Comparison of ENCODE assay signal across 8 cellular contexts in genomic region chr1:70966018-70966638, GRCh38.
A peak's percentile ranks its signal among the peaks of the same experiment; 100 is the strongest.
DNase-seq lines count a peak whose midpoint lies in the region; TF ChIP-seq lines count a peak whose summit lies in the region.

No MANE protein-coding gene starts in this region.

- no peaks in the 10 kb centered on the region for H3K4me1 Mint-ChIP-seq in HFFc6 (ENCODE audit: low read depth)

- H3K9me3 Mint-ChIP-seq in HFFc6, result peaks cover 10% of the 10 kb centered on the region

- H3K36me3 Mint-ChIP-seq in HFFc6 (ENCODE audit: low read depth), result no peaks in the 10 kb centered on the region

- no peak overlapping the region for H3K27ac Mint-ChIP-seq in HFFc6

- TF ChIP-seq CTCF in GM12874 (IDR thresholded peaks at IDR 0.05; ENCODE audit: insufficient read depth, low read depth, low read length), result peak; percentile 5; the same call in 1 of the 2 replicates
- peak; percentile 75 for TF ChIP-seq CTCF in HFFc6 (IDR thresholded peaks at IDR 0.05)

- H3K4me3 Mint-ChIP-seq in HFFc6, result no peak overlapping the region

- peaks cover 1% of the 10 kb centered on the region; the same call in 1 of the 2 replicates for H3K27me3 Mint-ChIP-seq in HFFc6 (ENCODE audit: insufficient read depth)

- DNase-seq in HFFc6 (peak; percentile 24), RPMI7951 (ENCODE audit: low read depth) (peak; percentile 2), lung microvascular endothelial cell (ENCODE audit: low read depth in 2 of 2) (peak; percentile 14 to 20), anterior cingulate cortex (lab: John Stamatoyannopoulos, UW) (no peak), islet precursor cell (no peak), retina (no peak)
- DNase-seq in stimulated activated CD4-positive, alpha-beta T cell treated with anti-CD3 and anti-CD28 coated beads, Interleukin-4, amount 100 ng/mL, for 4 hours, result no peak

Comparison
In these comparisons a context has a peak if more than half of its experiments do, and no peak if none do; other contexts are left out.
1. DNase-seq: peak in HFFc6 (single experiment), RPMI7951 (single experiment) and lung microvascular endothelial cell (2 of 2); none in anterior cingulate cortex (0 of 58), islet precursor cell (single experiment), retina (single experiment) and stimulated activated CD4-positive, alpha-beta T cell treated with anti-CD3 and anti-CD28 coated beads, Interleukin-4, amount 100 ng/mL, for 4 hours (0 of 2).